19 cellular contexts compared by ENCODE assay signal in the genomic region with DNA sequence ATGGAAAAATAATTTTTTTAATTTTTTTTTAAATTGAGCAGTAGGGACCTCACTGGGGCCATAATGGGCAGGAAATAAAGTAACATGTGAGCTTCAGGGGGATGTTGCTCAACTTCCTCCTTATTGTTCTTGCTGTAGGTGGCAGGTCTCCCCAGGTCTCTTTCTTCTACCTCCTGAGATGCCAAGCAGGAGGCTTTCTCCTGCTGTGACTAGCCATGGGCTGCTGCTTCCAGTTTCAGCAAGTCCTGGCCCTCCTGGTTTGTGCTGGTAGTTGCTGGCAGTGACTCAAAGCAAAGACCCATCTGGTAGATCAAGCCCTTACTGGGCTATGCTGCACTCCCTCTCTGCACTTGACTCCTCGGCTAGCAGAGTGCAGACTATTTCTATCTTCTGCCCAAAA. TPM values are rescaled to one million over a fixed set of nuclear protein-coding genes. Genes with fewer than 3 reads are reported as not detected.
DNase-seq lines count a peak whose midpoint lies in the region; ATAC-seq and TF ChIP-seq lines count a peak whose summit lies in the region.
"Had no signal": no experiment of that assay in that cellular context is flagged by ENCODE, and none has a peak within 500 bp of the region (broad histone marks: within the 10 kb centered on the region; RNA-seq: fewer than 3 reads in every experiment).

No MANE protein-coding gene starts in this region.

- peak; percentile 21 for TF ChIP-seq CTCF in foreskin keratinocyte (conservative IDR thresholded peaks at IDR 0.05)
- no peak for TF ChIP-seq CTCF in foreskin fibroblast (IDR thresholded peaks at IDR 0.05; ENCODE audit: low read depth, low read length)

- H3K27ac Mint-ChIP-seq in stimulated activated naive CD8-positive, alpha-beta T cell treated with anti-CD3 and anti-CD28 coated beads, Interleukin-15, amount 100 ng/mL, for 72 hours = peak overlapping the region in 1 of 2 donors; percentile 81
- H3K27ac Mint-ChIP-seq in T-cell = peak overlapping the region; percentile 16 to 87

- H3K4me1 ChIP-seq in foreskin keratinocyte = peaks cover 4% of the 10 kb centered on the region
- H3K4me1 ChIP-seq: right atrium auricular region had no signal

- CTCF ChIA-PET in T-cell (lab: Charles Lee) = no interaction called here

- H3K27me3 Mint-ChIP-seq in stimulated activated naive CD8-positive, alpha-beta T cell treated with anti-CD3 and anti-CD28 coated beads, Interleukin-15, amount 100 ng/mL, for 72 hours = no peaks in the 10 kb centered on the region
- H3K27me3 Mint-ChIP-seq in T-cell = no peaks in the 10 kb centered on the region
- H3K27me3 Mint-ChIP-seq: stimulated activated naive CD8-positive, alpha-beta T cell treated with anti-CD3 and anti-CD28 coated beads, Interleukin-15, Interleukin-2, amounts not matched to agents 100 ng/mL and 50 ng/mL, for 24 hours had no signal

- no peak overlapping the region for H3K27ac ChIP-seq in foreskin keratinocyte
- H3K27ac ChIP-seq: coronary artery, GM23248, right atrium auricular region had no signal

- H3K36me3 Mint-ChIP-seq in T-cell = no peaks in the 10 kb centered on the region

- no peak overlapping the region for H3K4me3 ChIP-seq in foreskin fibroblast (ENCODE audit: low read depth in 1 of 2, low read length in 2 of 2)
- H3K4me3 ChIP-seq: coronary artery, GM23248, right atrium auricular region had no signal

- peaks cover 18% of the 10 kb centered on the region for H3K4me1 Mint-ChIP-seq in stimulated activated naive CD8-positive, alpha-beta T cell treated with anti-CD3 and anti-CD28 coated beads, Interleukin-15, amount 100 ng/mL, for 72 hours
- peaks cover 7 to 25% (median 16%) of the 10 kb centered on the region in 3 donors for H3K4me1 Mint-ChIP-seq in T-cell

- H3K27me3 ChIP-seq in foreskin keratinocyte = no peaks in the 10 kb centered on the region
- H3K27me3 ChIP-seq: right atrium auricular region had no signal

- H3K4me3 Mint-ChIP-seq in stimulated activated naive CD8-positive, alpha-beta T cell treated with anti-CD3 and anti-CD28 coated beads, Interleukin-15, amount 100 ng/mL, for 72 hours = no peak overlapping the region
- H3K4me3 Mint-ChIP-seq in T-cell = peak overlapping the region in 1 of 3 donors; percentile 33
- H3K4me3 Mint-ChIP-seq: stimulated activated naive CD8-positive, alpha-beta T cell treated with anti-CD3 and anti-CD28 coated beads, Interleukin-15, Interleukin-2, amounts not matched to agents 100 ng/mL and 50 ng/mL, for 24 hours had no signal

- POLR2A ChIA-PET in T-cell (lab: Charles Lee) = interaction anchor here in 1 of 2 donors (0.7 kb wide), 1 partner anchor 207 kb away, joined by 3 read pairs; the partner anchor contains the start of gene RANBP10

- no peak for DNase-seq in stimulated activated naive CD8-positive, alpha-beta T cell treated with anti-CD3 and anti-CD28 coated beads, Interleukin-15, amount 100 ng/mL, for 72 hours
- DNase-seq in stimulated activated naive CD8-positive, alpha-beta T cell treated with anti-CD3 and anti-CD28 coated beads, Interleukin-15, Interleukin-2, amounts not matched to agents 100 U/mL and 50 U/mL, for 24 hours = no peak
- peak in 1 of 34 experiments; percentile 11 for DNase-seq in T-cell
- peak; percentile 77 to 82 for DNase-seq in foreskin keratinocyte
- no peak for DNase-seq in foreskin fibroblast
- DNase-seq: GM23248; NCI-H1436 treated with DMSO at 0.1 percent for 48 hours; NCI-H524; Right ventricle myocardium superior; stimulated activated CD4-positive, alpha-beta T cell treated with anti-CD3 and anti-CD28 coated beads, Interleukin-4, amount 100 ng/mL, for 4 hours had no signal

- no peaks in the 10 kb centered on the region for H3K9me3 Mint-ChIP-seq in stimulated activated naive CD8-positive, alpha-beta T cell treated with anti-CD3 and anti-CD28 coated beads, Interleukin-15, amount 100 ng/mL, for 72 hours
- no peaks in the 10 kb centered on the region for H3K9me3 Mint-ChIP-seq in T-cell
- H3K9me3 Mint-ChIP-seq: stimulated activated naive CD8-positive, alpha-beta T cell treated with anti-CD3 and anti-CD28 coated beads, Interleukin-15, Interleukin-2, amounts not matched to agents 100 ng/mL and 50 ng/mL, for 24 hours had no signal

- peak; percentile 15 for ATAC-seq in stimulated activated naive CD8-positive, alpha-beta T cell treated with anti-CD3 and anti-CD28 coated beads, Interleukin-15, amount 100 ng/mL, for 72 hours
- no peak for ATAC-seq in stimulated activated naive CD8-positive, alpha-beta T cell treated with anti-CD3 and anti-CD28 coated beads, Interleukin-15, Interleukin-2, amounts not matched to agents 100 U/mL and 50 U/mL, for 24 hours
- ATAC-seq in T-cell (replicated peaks in 1 of 4) (peak in 3 of 4 experiments; percentile 44 to 79 (median 61)), foreskin keratinocyte (peak; percentile 62), HG02798 (IDR thresholded peaks at IDR 0.05; ENCODE audit: poor library complexity, unreplicated experiment) (no peak), HG03469 (IDR thresholded peaks at IDR 0.05; ENCODE audit: unreplicated experiment) (no peak), HG03571 (IDR thresholded peaks at IDR 0.05; ENCODE audit: unreplicated experiment) (no peak)

RNA-seq across cellular contexts. Expression of gene DPEP2NB, which starts 2.3 kb away (rescaled TPM):
- total RNA-seq in T-cell (not detected), foreskin keratinocyte (not detected in 2 replicates)
- polyA plus RNA-seq in foreskin keratinocyte = not detected in 2 replicates
- total RNA-seq: frontal cortex, GM23248, HT-29, right atrium auricular region, Right ventricle myocardium superior had no signal
- polyA plus RNA-seq: adipose tissue, GM23248 had no signal

RNA-seq across cellular contexts. Expression of gene DDX28, which starts 9.6 kb away (rescaled TPM):
- 10 to 100 TPM; 15.5 to 21.0 (median 17.6) TPM for total RNA-seq in T-cell
- 16.9 and 17.0 TPM in 2 replicates for total RNA-seq in foreskin keratinocyte
- 16.1 and 16.5 TPM in 2 replicates for polyA plus RNA-seq in foreskin keratinocyte

RNA-seq across cellular contexts. Expression of gene DUS2, which starts 9.6 kb away (rescaled TPM):
- total RNA-seq in T-cell = 10 to 100 TPM; 14.5 to 19.4 (median 15.8) TPM
- total RNA-seq in foreskin keratinocyte = 26.6 and 27.9 TPM in 2 replicates
- polyA plus RNA-seq in foreskin keratinocyte = 23.0 and 23.6 TPM in 2 replicates

RNA-seq across cellular contexts. Expression of gene DPEP2, which starts 14.2 kb away (rescaled TPM):
- total RNA-seq in T-cell (100 to 1,000 TPM in 3 of 5 donors, 10 to 100 TPM in 2; 51.5 to 122 (median 100) TPM), foreskin keratinocyte (not detected in 2 replicates)
- polyA plus RNA-seq in foreskin keratinocyte = 0.04 TPM in 1 of 2 replicates, not detected in the other
- total RNA-seq: GM23248, HT-29 had no signal
- polyA plus RNA-seq: GM23248 had no signal

RNA-seq across cellular contexts. Expression of gene DPEP3, which starts 33.1 kb away (rescaled TPM):
- total RNA-seq in T-cell (1 to 10 TPM in 4 of 5 donors, under 1 TPM in 1; 0.48 to 1.5 (median 1.1) TPM), foreskin keratinocyte (not detected in 2 replicates)
- polyA plus RNA-seq in foreskin keratinocyte = not detected in 2 replicates
- total RNA-seq: frontal cortex, GM23248, HT-29, right atrium auricular region, Right ventricle myocardium superior had no signal
- polyA plus RNA-seq: GM23248 had no signal

Comparison
In these comparisons a context has a peak if more than half of its experiments do, and no peak if none do; other contexts are left out.
1. ATAC-seq: peak in stimulated activated naive CD8-positive, alpha-beta T cell treated with anti-CD3 and anti-CD28 coated beads, Interleukin-15, amount 100 ng/mL, for 72 hours (single experiment), T-cell (3 of 4) and foreskin keratinocyte (single experiment); none in stimulated activated naive CD8-positive, alpha-beta T cell treated with anti-CD3 and anti-CD28 coated beads, Interleukin-15, Interleukin-2, amounts not matched to agents 100 U/mL and 50 U/mL, for 24 hours (single experiment), HG02798 (single experiment), HG03469 (single experiment) and HG03571 (single experiment).
2. DNase-seq: peak in foreskin keratinocyte (2 of 2); none in stimulated activated naive CD8-positive, alpha-beta T cell treated with anti-CD3 and anti-CD28 coated beads, Interleukin-15, amount 100 ng/mL, for 72 hours (0 of 2), stimulated activated naive CD8-positive, alpha-beta T cell treated with anti-CD3 and anti-CD28 coated beads, Interleukin-15, Interleukin-2, amounts not matched to agents 100 U/mL and 50 U/mL, for 24 hours (single experiment) and foreskin fibroblast (0 of 2).